In genomic region chr7:2763607-2764006, GRCh38 we compare ENCODE assay signal across 13 cellular contexts.
DNase-seq lines count a peak whose midpoint lies in the region; ATAC-seq and TF ChIP-seq lines count a peak whose summit lies in the region.
"Had no signal": no experiment of that assay in that cellular context is flagged by ENCODE, and none has a peak within 500 bp of the region (broad histone marks: within the 10 kb centered on the region; RNA-seq: fewer than 3 reads in every experiment).

No MANE protein-coding gene starts in this region.

- peaks cover 28% of the 10 kb centered on the region for H3K36me3 ChIP-seq in endodermal cell (ENCODE audit: control insufficient read depth, insufficient read depth, low read length)

- H3K36me3 Mint-ChIP-seq in WTC11 (peaks cover 15% of the 10 kb centered on the region), endodermal cell (ENCODE audit: low read depth) (peaks cover 33% of the 10 kb centered on the region), nephron progenitor cell (ENCODE audit: low read depth) (peaks cover 49% of the 10 kb centered on the region)

- no peaks in the 10 kb centered on the region for H3K9me3 ChIP-seq in endodermal cell (ENCODE audit: control insufficient read depth, low read length)

- ATAC-seq in WTC11 (no peak), HG02885 (IDR thresholded peaks at IDR 0.05; ENCODE audit: poor library complexity, unreplicated experiment) (no peak), GM21526 (IDR thresholded peaks at IDR 0.05; ENCODE audit: low FRiP score, unreplicated experiment) (no peak)
- ATAC-seq: CD8-positive, alpha-beta T cell had no signal

- H3K27ac Mint-ChIP-seq in WTC11: peak overlapping the region; percentile 89
- peak overlapping the region; percentile 35 for H3K27ac Mint-ChIP-seq in endodermal cell
- peak overlapping the region; percentile 95 for H3K27ac Mint-ChIP-seq in nephron progenitor cell
- H3K27ac Mint-ChIP-seq: activated B cell treated with CpG ODN at 0.5 μM for 24 hours; CD8-positive, alpha-beta T cell had no signal

- H3K4me1 ChIP-seq in endodermal cell (ENCODE audit: control insufficient read depth, insufficient read depth, low read length): no peaks in the 10 kb centered on the region

- TF ChIP-seq CTCF in WTC11 (IDR thresholded peaks at IDR 0.05): no peak
- TF ChIP-seq CTCF in endodermal cell (conservative IDR thresholded peaks at IDR 0.05): no peak
- no peak for TF ChIP-seq CTCF in nephron progenitor cell (IDR thresholded peaks at IDR 0.05)

- 95 to 100% methylated on average over 2 to 6 of the region's 6 CpGs for WGBS in endodermal cell (ENCODE audit: insufficient coverage in 1 of 2, insufficient read length in 1 of 2), 2 experiments

- H3K9me3 Mint-ChIP-seq in WTC11: no peaks in the 10 kb centered on the region
- H3K9me3 Mint-ChIP-seq in endodermal cell: no peaks in the 10 kb centered on the region
- no peaks in the 10 kb centered on the region for H3K9me3 Mint-ChIP-seq in nephron progenitor cell
- H3K9me3 Mint-ChIP-seq: activated B cell treated with CpG ODN at 0.5 μM for 24 hours; CD8-positive, alpha-beta T cell had no signal

- H3K27me3 ChIP-seq in endodermal cell (ENCODE audit: control insufficient read depth, insufficient read depth, low read length, poor library complexity, severe bottlenecking): no peaks in the 10 kb centered on the region

- DNase-seq in WTC11 (ENCODE audit: low spot score) (no peak), endodermal cell (no peak), nephron progenitor cell (no peak), occipital lobe (lab: John Stamatoyannopoulos, UW) (no peak), RKO (ENCODE audit: low spot score) (no peak)
- DNase-seq: activated B cell treated with CpG ODN at 0.5 μM for 24 hours; activated T-cell treated with anti-CD3 and anti-CD28 coated beads, Interleukin-2, amount 50 U/mL, for 1 hour; CD8-positive, alpha-beta T cell; KBM-7; stimulated activated CD4-positive, alpha-beta T cell treated with anti-CD3 and anti-CD28 coated beads, Interleukin-1b, Interleukin-23, amount 100 ng/mL, for 48 hours had no signal

- no peak overlapping the region for H3K9ac ChIP-seq in endodermal cell (ENCODE audit: extremely low read depth, low read length, poor library complexity, severe bottlenecking)

- POLR2A ChIA-PET in WTC11 (lab: Charles Lee): interaction anchor here (1.2 kb wide), 1 partner anchor 61 kb away, joined by 3 read pairs; no protein-coding TSS in a partner anchor

- no peak overlapping the region for H3K4me3 ChIP-seq in endodermal cell (ENCODE audit: low read length)

- H3K27ac ChIP-seq in endodermal cell (ENCODE audit: low read depth, low read length): no peak overlapping the region
- H3K27ac ChIP-seq in temporal lobe (ENCODE audit: low read depth, low read length): peak overlapping the region; percentile 81

- no peaks in the 10 kb centered on the region for H3K27me3 Mint-ChIP-seq in WTC11 (ENCODE audit: low read depth)
- H3K27me3 Mint-ChIP-seq in endodermal cell (ENCODE audit: insufficient read depth): no peaks in the 10 kb centered on the region
- H3K27me3 Mint-ChIP-seq in nephron progenitor cell (ENCODE audit: low read depth, poor library complexity): peaks cover 2% of the 10 kb centered on the region
- H3K27me3 Mint-ChIP-seq: activated B cell treated with CpG ODN at 0.5 μM for 24 hours had no signal

- H3K4me3 Mint-ChIP-seq in WTC11 (no peak overlapping the region), endodermal cell (no peak overlapping the region), nephron progenitor cell (no peak overlapping the region)
- H3K4me3 Mint-ChIP-seq: activated B cell treated with CpG ODN at 0.5 μM for 24 hours; CD8-positive, alpha-beta T cell had no signal

- peaks cover 48% of the 10 kb centered on the region for H3K4me1 Mint-ChIP-seq in WTC11
- peaks cover 10% of the 10 kb centered on the region for H3K4me1 Mint-ChIP-seq in endodermal cell
- H3K4me1 Mint-ChIP-seq in nephron progenitor cell: peaks cover 62% of the 10 kb centered on the region

- CTCF ChIA-PET in WTC11 (lab: Charles Lee): interaction anchor here (1.0 to 1.5 kb wide), 4 partner anchors 13 to 102 kb away, joined by 3 to 6 read pairs (median 5); no protein-coding TSS in a partner anchor

TF ChIP-seq in WTC11, 78 proteins besides CTCF, POLR2A, EP300 and RAD21 (continues in another document):
- TF ChIP-seq, protein P1, sequence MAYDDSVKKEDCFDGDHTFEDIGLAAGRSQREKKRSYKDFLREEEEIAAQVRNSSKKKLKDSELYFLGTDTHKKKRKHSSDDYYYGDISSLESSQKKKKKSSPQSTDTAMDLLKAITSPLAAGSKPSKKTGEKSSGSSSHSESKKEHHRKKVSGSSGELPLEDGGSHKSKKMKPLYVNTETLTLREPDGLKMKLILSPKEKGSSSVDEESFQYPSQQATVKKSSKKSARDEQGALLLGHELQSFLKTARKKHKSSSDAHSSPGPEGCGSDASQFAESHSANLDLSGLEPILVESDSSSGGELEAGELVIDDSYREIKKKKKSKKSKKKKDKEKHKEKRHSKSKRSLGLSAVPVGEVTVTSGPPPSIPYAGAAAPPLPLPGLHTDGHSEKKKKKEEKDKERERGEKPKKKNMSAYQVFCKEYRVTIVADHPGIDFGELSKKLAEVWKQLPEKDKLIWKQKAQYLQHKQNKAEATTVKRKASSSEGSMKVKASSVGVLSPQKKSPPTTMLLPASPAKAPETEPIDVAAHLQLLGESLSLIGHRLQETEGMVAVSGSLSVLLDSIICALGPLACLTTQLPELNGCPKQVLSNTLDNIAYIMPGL (CRISPR knock-in tag; IDR thresholded peaks at IDR 0.05): no peak
- TF ChIP-seq RORB (CRISPR knock-in tag; IDR thresholded peaks at IDR 0.05): no peak
- TF ChIP-seq, protein P2, sequence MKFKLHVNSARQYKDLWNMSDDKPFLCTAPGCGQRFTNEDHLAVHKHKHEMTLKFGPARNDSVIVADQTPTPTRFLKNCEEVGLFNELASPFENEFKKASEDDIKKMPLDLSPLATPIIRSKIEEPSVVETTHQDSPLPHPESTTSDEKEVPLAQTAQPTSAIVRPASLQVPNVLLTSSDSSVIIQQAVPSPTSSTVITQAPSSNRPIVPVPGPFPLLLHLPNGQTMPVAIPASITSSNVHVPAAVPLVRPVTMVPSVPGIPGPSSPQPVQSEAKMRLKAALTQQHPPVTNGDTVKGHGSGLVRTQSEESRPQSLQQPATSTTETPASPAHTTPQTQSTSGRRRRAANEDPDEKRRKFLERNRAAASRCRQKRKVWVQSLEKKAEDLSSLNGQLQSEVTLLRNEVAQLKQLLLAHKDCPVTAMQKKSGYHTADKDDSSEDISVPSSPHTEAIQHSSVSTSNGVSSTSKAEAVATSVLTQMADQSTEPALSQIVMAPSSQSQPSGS (CRISPR knock-in tag; IDR thresholded peaks at IDR 0.05; ENCODE audit: borderline replicate concordance, low read depth): no peak
- TF ChIP-seq, protein P3, sequence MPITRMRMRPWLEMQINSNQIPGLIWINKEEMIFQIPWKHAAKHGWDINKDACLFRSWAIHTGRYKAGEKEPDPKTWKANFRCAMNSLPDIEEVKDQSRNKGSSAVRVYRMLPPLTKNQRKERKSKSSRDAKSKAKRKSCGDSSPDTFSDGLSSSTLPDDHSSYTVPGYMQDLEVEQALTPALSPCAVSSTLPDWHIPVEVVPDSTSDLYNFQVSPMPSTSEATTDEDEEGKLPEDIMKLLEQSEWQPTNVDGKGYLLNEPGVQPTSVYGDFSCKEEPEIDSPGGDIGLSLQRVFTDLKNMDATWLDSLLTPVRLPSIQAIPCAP (CRISPR knock-in tag; IDR thresholded peaks at IDR 0.05): no peak
- TF ChIP-seq CREM (CRISPR knock-in tag; IDR thresholded peaks at IDR 0.05): no peak
- no peak for TF ChIP-seq E2F5 (CRISPR knock-in tag; IDR thresholded peaks at IDR 0.05)
- no peak for TF ChIP-seq ZNF416 (CRISPR knock-in tag; IDR thresholded peaks at IDR 0.05)
- TF ChIP-seq ZBTB43 (CRISPR knock-in tag; IDR thresholded peaks at IDR 0.05): no peak
- TF ChIP-seq ATF1 (CRISPR knock-in tag; IDR thresholded peaks at IDR 0.05): no peak
- TF ChIP-seq HMGA2 (CRISPR knock-in tag; IDR thresholded peaks at IDR 0.05): no peak
- no peak for TF ChIP-seq ZNF121 (CRISPR knock-in tag; IDR thresholded peaks at IDR 0.05)
- no peak for TF ChIP-seq SMAD4 (CRISPR knock-in tag; IDR thresholded peaks at IDR 0.05)
- no peak for TF ChIP-seq MXD4 (CRISPR knock-in tag; IDR thresholded peaks at IDR 0.05; ENCODE audit: borderline replicate concordance)

Comparison
In these comparisons a context has a peak if more than half of its experiments do, and no peak if none do; other contexts are left out.
1. H3K27ac Mint-ChIP-seq: peak in every context shown above with its lines; median percentile 95 in nephron progenitor cell; 89 in WTC11; 35 in endodermal cell.